In the genomic region with DNA sequence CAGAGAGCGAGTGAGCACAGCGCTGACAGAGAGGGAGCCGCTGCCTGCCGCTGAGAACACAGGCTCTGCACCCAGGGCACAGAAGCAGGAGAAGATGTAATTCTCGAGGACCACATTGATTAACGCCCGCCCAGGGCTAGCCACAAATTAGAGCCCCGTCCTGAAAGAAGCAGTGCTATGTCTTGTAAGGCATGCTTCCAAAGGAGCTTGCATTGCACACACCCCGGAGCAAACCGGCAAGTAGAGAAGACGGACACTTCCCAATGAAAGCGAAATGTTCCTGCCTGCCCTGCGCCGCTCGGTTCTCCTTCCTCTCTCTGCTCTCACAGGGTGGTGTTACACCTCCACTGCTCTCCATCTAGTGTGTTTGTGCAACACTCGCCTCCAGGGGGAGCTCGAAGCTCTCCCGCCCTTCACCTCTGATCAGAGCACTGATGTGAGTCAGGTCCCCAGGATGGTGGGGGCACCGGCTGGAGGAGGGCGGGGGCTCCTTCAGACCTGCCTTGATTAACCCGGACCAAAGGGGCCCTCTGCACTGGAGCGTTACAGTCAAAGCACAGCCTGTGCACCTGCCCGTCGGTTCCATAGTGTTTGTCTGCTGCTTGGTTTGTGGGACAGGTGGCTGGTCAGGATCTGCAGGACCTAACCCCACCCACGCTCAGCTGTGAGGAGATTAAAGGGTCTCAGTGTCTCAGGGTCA, we compare ENCODE assay signal across 8 cellular contexts.
A peak's percentile ranks its signal among the peaks of the same experiment; 100 is the strongest.
DNase-seq lines count a peak whose midpoint lies in the region; ATAC-seq and TF ChIP-seq lines count a peak whose summit lies in the region.

No MANE protein-coding gene starts in this region.

- no peaks in the 10 kb centered on the region for H3K9me3 ChIP-seq in lower lobe of right lung

- no peaks in the 10 kb centered on the region for H3K4me1 ChIP-seq in lower lobe of right lung

- no peaks in the 10 kb centered on the region for H3K36me3 ChIP-seq in lower lobe of right lung

- H3K27ac ChIP-seq in VCaP = peak overlapping the region; percentile 96
- H3K27ac ChIP-seq in lower lobe of right lung = no peak overlapping the region

- peaks cover 7% of the 10 kb centered on the region for H3K27me3 ChIP-seq in lower lobe of right lung (ENCODE audit: low read depth)

- DNase-seq in AML-193 (lab: John Stamatoyannopoulos, UW) (peak; percentile 22 to 34), NCI-H2081 treated with DMSO at 0.1 percent for 48 hours (lab: John Stamatoyannopoulos, UW) (peak; percentile 48), cardiac fibroblast (ENCODE audit: low read depth in 2 of 2) (peak in 1 of 2 donors; percentile 9), lower lobe of right lung (peak; percentile 65)
- peak; percentile 1 to 17 for DNase-seq in stimulated activated CD8-positive, alpha-beta memory T cell treated with anti-CD3 and anti-CD28 coated beads, Interleukin-2, amount 100 ng/mL, for 1 hour (ENCODE audit: low read depth in 2 of 2)

- ATAC-seq in GM18870 (IDR thresholded peaks at IDR 0.05; ENCODE audit: unreplicated experiment) = peak; percentile 91
- ATAC-seq in HG03095 (IDR thresholded peaks at IDR 0.05; ENCODE audit: unreplicated experiment) = peak; percentile 87
- ATAC-seq in lower lobe of right lung = peak; percentile 84 to 92

- intact Hi-C loops in lower lobe of right lung (cut with DNase I) = no loop called here

- TF ChIP-seq CTCF in VCaP (conservative IDR thresholded peaks at IDR 0.05) = peak; percentile 94
- TF ChIP-seq CTCF in cardiac fibroblast (IDR thresholded peaks at IDR 0.05; ENCODE audit: low read depth, low read length) = peak; percentile 33
- TF ChIP-seq CTCF in lower lobe of right lung (IDR thresholded peaks at IDR 0.05) = peak; percentile 63

- H3K4me3 ChIP-seq in cardiac fibroblast (replicated peaks in 1 of 2; ENCODE audit: low read depth in 2 of 2, low read length in 2 of 2) (no peak overlapping the region), lower lobe of right lung (no peak overlapping the region)

Comparison
In these comparisons a context has a peak if more than half of its experiments do, and no peak if none do; other contexts are left out.
1. CTCF ChIP-seq: peak in every context shown above with its lines; median percentile 94 in VCaP; 63 in lower lobe of right lung; 33 in cardiac fibroblast.